Comparison of ENCODE assay signal across 1 cellular context in genomic region chr3:32292085-32292796, GRCh38.
TF ChIP-seq lines count a peak whose summit lies in the region.

No MANE protein-coding gene starts in this region.

TF ChIP-seq in HepG2, 621 proteins besides CTCF, POLR2A, EP300 and RAD21 (continued from another document and continues in another):
- TF ChIP-seq ZNF407 (CRISPR knock-in tag; IDR thresholded peaks at IDR 0.05; ENCODE audit: not compliant biosample characterization) (no peak), ZMYM2 (CRISPR knock-in tag; IDR thresholded peaks at IDR 0.05) (no peak), TAF1 (CRISPR knock-in tag; IDR thresholded peaks at IDR 0.05) (no peak), ZNF317 (CRISPR knock-in tag; IDR thresholded peaks at IDR 0.05) (no peak), ZSCAN22 (CRISPR knock-in tag; IDR thresholded peaks at IDR 0.05) (no peak), PRPF4 (IDR thresholded peaks at IDR 0.05; ENCODE audit: low read depth, low read length, poor library complexity, severe bottlenecking) (no peak), U2AF2 (IDR thresholded peaks at IDR 0.05; ENCODE audit: low read depth, low read length) (no peak), ZNF570 (CRISPR knock-in tag; IDR thresholded peaks at IDR 0.05; ENCODE audit: borderline replicate concordance) (no peak), PHF8 (CRISPR knock-in tag; IDR thresholded peaks at IDR 0.05) (no peak), ZSCAN9 (CRISPR knock-in tag; IDR thresholded peaks at IDR 0.05; ENCODE audit: borderline replicate concordance) (no peak), SAP130 (CRISPR knock-in tag; IDR thresholded peaks at IDR 0.05; ENCODE audit: low read depth) (no peak; the same call in 1 of the 2 replicates), ZNF496 (CRISPR knock-in tag; IDR thresholded peaks at IDR 0.05; ENCODE audit: insufficient replicate concordance) (no peak), ZNF709 (CRISPR knock-in tag; IDR thresholded peaks at IDR 0.05) (no peak), TBX2 (CRISPR knock-in tag; IDR thresholded peaks at IDR 0.05; ENCODE audit: borderline replicate concordance) (no peak), ADNP (CRISPR knock-in tag; IDR thresholded peaks at IDR 0.05) (no peak), ZNF784 (CRISPR knock-in tag; IDR thresholded peaks at IDR 0.05; ENCODE audit: borderline replicate concordance) (no peak), ZNF724P (CRISPR knock-in tag; IDR thresholded peaks at IDR 0.05; ENCODE audit: borderline replicate concordance) (no peak), ZNF318 (CRISPR knock-in tag; IDR thresholded peaks at IDR 0.05) (no peak), PAX8 (CRISPR knock-in tag; IDR thresholded peaks at IDR 0.05; ENCODE audit: borderline replicate concordance) (no peak), SATB2 (CRISPR knock-in tag; IDR thresholded peaks at IDR 0.05) (no peak), IRF2 (CRISPR knock-in tag; IDR thresholded peaks at IDR 0.05) (no peak), ZNF451 (CRISPR knock-in tag; IDR thresholded peaks at IDR 0.05) (no peak), FUBP1 (CRISPR knock-in tag; IDR thresholded peaks at IDR 0.05; ENCODE audit: borderline replicate concordance) (no peak), ZFP62 (CRISPR knock-in tag; IDR thresholded peaks at IDR 0.05) (no peak), MIER2 (CRISPR knock-in tag; IDR thresholded peaks at IDR 0.05) (0 out of 2 replicates have a peak, but pooled peaks have one; percentile 12), NR0B2 (CRISPR knock-in tag; IDR thresholded peaks at IDR 0.05) (no peak), TCF7L2 (IDR thresholded peaks at IDR 0.05; ENCODE audit: low read depth, low read length) (no peak), MLX (CRISPR knock-in tag; IDR thresholded peaks at IDR 0.05) (no peak), ZBTB1 (CRISPR knock-in tag; IDR thresholded peaks at IDR 0.05; ENCODE audit: borderline replicate concordance) (no peak), ZSCAN29 (CRISPR knock-in tag; conservative IDR thresholded peaks at IDR 0.05) (no peak), ZNF17 (CRISPR knock-in tag; IDR thresholded peaks at IDR 0.05) (no peak), ZBTB49 (CRISPR knock-in tag; IDR thresholded peaks at IDR 0.05; ENCODE audit: borderline replicate concordance) (no peak), HES4 (CRISPR knock-in tag; IDR thresholded peaks at IDR 0.05; ENCODE audit: borderline replicate concordance) (no peak), ZNF740 (CRISPR knock-in tag; IDR thresholded peaks at IDR 0.05) (no peak), ZNF775 (CRISPR knock-in tag; IDR thresholded peaks at IDR 0.05; ENCODE audit: borderline replicate concordance) (no peak)
